In the genomic region with DNA sequence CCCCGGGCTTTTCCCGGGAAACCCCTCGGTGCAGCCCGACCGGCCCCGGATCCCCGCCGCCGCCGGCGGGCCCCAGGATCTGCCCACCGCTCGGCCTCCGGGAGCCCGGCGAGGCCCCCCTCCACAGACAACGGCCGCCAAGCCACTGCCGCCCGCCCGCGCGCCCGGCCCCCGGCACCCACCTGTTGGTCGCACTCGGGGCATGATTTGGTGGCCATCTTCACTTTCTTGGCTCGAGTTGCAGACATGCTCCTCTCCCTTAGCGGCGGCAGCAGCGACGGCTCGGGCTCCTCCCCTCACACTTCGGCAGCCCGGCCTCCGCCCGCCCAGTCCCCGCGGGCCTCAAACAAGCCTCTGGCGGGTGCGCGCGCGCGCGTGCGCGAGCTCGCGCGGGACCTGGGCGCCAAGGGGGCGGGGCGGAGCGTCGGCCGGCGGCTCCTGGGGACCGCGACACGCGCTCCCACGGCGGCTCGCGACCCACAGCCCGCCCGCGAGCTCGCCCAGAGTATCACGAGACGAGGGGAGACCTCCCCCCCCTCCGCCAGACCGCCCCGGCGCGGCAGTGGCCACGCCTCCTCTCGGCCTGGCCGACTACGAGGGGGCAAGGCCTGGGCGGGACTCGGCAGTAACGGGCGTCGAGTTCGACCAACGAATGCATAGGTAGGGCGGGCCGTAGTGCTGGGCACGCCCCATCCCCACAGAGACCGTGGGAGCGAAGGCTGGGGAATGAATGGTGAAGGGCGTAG, we compare ENCODE assay signal across 1 cellular context.
TF ChIP-seq lines count a peak whose summit lies in the region.

TSS of gene C16orf87 (minus strand) at position 279 of the 746 bp plus-strand sequence. CDS start at position 248, 31 bp downstream.

TF ChIP-seq in K562, 482 proteins besides CTCF, POLR2A, EP300 and RAD21 (continued from another document and continues in another):
- TF ChIP-seq, protein P1, sequence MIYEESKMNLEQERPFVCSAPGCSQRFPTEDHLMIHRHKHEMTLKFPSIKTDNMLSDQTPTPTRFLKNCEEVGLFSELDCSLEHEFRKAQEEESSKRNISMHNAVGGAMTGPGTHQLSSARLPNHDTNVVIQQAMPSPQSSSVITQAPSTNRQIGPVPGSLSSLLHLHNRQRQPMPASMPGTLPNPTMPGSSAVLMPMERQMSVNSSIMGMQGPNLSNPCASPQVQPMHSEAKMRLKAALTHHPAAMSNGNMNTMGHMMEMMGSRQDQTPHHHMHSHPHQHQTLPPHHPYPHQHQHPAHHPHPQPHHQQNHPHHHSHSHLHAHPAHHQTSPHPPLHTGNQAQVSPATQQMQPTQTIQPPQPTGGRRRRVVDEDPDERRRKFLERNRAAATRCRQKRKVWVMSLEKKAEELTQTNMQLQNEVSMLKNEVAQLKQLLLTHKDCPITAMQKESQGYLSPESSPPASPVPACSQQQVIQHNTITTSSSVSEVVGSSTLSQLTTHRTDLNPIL (CRISPR knock-in tag; IDR thresholded peaks at IDR 0.05) = no peak
- peak; percentile 63; the same call in 1 of the 2 replicates for TF ChIP-seq PHF8 (IDR thresholded peaks at IDR 0.05; ENCODE audit: borderline replicate concordance, low read length)
- TF ChIP-seq CREB1 (IDR thresholded peaks at IDR 0.05) = 0 out of 2 replicates have a peak, but pooled peaks have one; percentile 37
- TF ChIP-seq CREB1 (CRISPR knock-in tag; IDR thresholded peaks at IDR 0.05) = peak; percentile 44; the same call in 1 of the 2 replicates
- TF ChIP-seq, protein P2, sequence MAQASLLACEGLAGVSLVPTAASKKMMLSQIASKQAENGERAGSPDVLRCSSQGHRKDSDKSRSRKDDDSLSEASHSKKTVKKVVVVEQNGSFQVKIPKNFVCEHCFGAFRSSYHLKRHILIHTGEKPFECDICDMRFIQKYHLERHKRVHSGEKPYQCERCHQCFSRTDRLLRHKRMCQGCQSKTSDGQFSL (CRISPR knock-in tag; IDR thresholded peaks at IDR 0.05) = 0 out of 2 replicates have a peak, but pooled peaks have one; percentile 7
- TF ChIP-seq, protein P2 (tag; IDR thresholded peaks at IDR 0.05) = 0 out of 4 replicates have a peak, but pooled peaks of 1 of the 2 experiments have one; percentile 31
- TF ChIP-seq ZNF165 (CRISPR knock-in tag; IDR thresholded peaks at IDR 0.05; ENCODE audit: borderline replicate concordance) = no peak
- no peak for TF ChIP-seq ZNF699 (CRISPR knock-in tag; IDR thresholded peaks at IDR 0.05; ENCODE audit: insufficient replicate concordance)
- no peak for TF ChIP-seq STAT6 (CRISPR knock-in tag; IDR thresholded peaks at IDR 0.05)
- TF ChIP-seq NR2C2 (CRISPR knock-in tag; IDR thresholded peaks at IDR 0.05) = no peak
- no peak for TF ChIP-seq NR2C2 (tag; IDR thresholded peaks at IDR 0.05)
- TF ChIP-seq CBX1 (IDR thresholded peaks at IDR 0.05; ENCODE audit: low read depth) = no peak
- no peak for TF ChIP-seq ZNF124 (CRISPR knock-in tag; IDR thresholded peaks at IDR 0.05)
- no peak for TF ChIP-seq MBD2 (IDR thresholded peaks at IDR 0.05; ENCODE audit: borderline replicate concordance, low read depth)
- no peak for TF ChIP-seq ZNF561 (CRISPR knock-in tag; conservative IDR thresholded peaks at IDR 0.05)
- TF ChIP-seq ZFX (CRISPR knock-in tag; IDR thresholded peaks at IDR 0.05) = peak; percentile 64
- no peak for TF ChIP-seq CBFA2T2 (conservative IDR thresholded peaks at IDR 0.05)
- TF ChIP-seq ZFP91 (CRISPR knock-in tag; IDR thresholded peaks at IDR 0.05) = no peak
- no peak for TF ChIP-seq BCOR (IDR thresholded peaks at IDR 0.05)
- TF ChIP-seq BHLHE40 (IDR thresholded peaks at IDR 0.05; ENCODE audit: low read length) = peak; percentile 46; the same call in 1 of the 2 replicates
- no peak for TF ChIP-seq ZNF609 (CRISPR knock-in tag; IDR thresholded peaks at IDR 0.05; ENCODE audit: borderline replicate concordance)
- no peak for TF ChIP-seq RUNX1 (IDR thresholded peaks at IDR 0.05; ENCODE audit: low read depth)
- TF ChIP-seq TBP (optimal IDR thresholded peaks at IDR 0.05; ENCODE audit: low read depth, low read length) = peak; percentile 56
- no peak for TF ChIP-seq NBN (IDR thresholded peaks at IDR 0.05; ENCODE audit: low read depth)
- peak; percentile 23 to 83 (median 77) for TF ChIP-seq YY1 (IDR thresholded peaks at IDR 0.05; ENCODE audit: borderline replicate concordance in 1 of 3, control insufficient read depth in 1 of 3, extremely low read depth in 1 of 3, insufficient read depth in 3 of 3, insufficient read length in 1 of 3, insufficient replicate concordance in 2 of 3, low read depth in 1 of 3, low read length in 2 of 3)
- TF ChIP-seq MAX (CRISPR knock-in tag; IDR thresholded peaks at IDR 0.05) = peak; percentile 47; the same call in 1 of the 2 replicates
- peak; percentile 44; the same call in 1 of the 2 replicates for TF ChIP-seq POLR2AphosphoS5 (IDR thresholded peaks at IDR 0.05; ENCODE audit: control insufficient read depth, insufficient read depth, low read depth, low read length)
- TF ChIP-seq FUS (optimal IDR thresholded peaks at IDR 0.05; ENCODE audit: low read depth, low read length) = peak; percentile 27
- peak; percentile 95 for TF ChIP-seq RBBP5 (IDR thresholded peaks at IDR 0.05; ENCODE audit: borderline replicate concordance, insufficient read depth, low read length, poor library complexity, severe bottlenecking)
- no peak for TF ChIP-seq NR3C1 (CRISPR knock-in tag; IDR thresholded peaks at IDR 0.05)
- no peak for TF ChIP-seq TRIM25 (IDR thresholded peaks at IDR 0.05; ENCODE audit: borderline replicate concordance)
- TF ChIP-seq, protein P3, sequence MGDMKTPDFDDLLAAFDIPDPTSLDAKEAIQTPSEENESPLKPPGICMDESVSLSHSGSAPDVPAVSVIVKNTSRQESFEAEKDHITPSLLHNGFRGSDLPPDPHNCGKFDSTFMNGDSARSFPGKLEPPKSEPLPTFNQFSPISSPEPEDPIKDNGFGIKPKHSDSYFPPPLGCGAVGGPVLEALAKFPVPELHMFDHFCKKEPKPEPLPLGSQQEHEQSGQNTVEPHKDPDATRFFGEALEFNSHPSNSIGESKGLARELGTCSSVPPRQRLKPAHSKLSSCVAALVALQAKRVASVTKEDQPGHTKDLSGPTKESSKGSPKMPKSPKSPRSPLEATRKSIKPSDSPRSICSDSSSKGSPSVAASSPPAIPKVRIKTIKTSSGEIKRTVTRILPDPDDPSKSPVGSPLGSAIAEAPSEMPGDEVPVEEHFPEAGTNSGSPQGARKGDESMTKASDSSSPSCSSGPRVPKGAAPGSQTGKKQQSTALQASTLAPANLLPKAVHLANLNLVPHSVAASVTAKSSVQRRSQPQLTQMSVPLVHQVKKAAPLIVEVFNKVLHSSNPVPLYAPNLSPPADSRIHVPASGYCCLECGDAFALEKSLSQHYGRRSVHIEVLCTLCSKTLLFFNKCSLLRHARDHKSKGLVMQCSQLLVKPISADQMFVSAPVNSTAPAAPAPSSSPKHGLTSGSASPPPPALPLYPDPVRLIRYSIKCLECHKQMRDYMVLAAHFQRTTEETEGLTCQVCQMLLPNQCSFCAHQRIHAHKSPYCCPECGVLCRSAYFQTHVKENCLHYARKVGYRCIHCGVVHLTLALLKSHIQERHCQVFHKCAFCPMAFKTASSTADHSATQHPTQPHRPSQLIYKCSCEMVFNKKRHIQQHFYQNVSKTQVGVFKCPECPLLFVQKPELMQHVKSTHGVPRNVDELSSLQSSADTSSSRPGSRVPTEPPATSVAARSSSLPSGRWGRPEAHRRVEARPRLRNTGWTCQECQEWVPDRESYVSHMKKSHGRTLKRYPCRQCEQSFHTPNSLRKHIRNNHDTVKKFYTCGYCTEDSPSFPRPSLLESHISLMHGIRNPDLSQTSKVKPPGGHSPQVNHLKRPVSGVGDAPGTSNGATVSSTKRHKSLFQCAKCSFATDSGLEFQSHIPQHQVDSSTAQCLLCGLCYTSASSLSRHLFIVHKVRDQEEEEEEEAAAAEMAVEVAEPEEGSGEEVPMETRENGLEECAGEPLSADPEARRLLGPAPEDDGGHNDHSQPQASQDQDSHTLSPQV (IDR thresholded peaks at IDR 0.05) = peak; percentile 56; the same call in 1 of the 2 replicates
- no peak for TF ChIP-seq KLF16 (IDR thresholded peaks at IDR 0.05)
- TF ChIP-seq ZNF23 (CRISPR knock-in tag; IDR thresholded peaks at IDR 0.05) = no peak
- TF ChIP-seq TAF1 (IDR thresholded peaks at IDR 0.05; ENCODE audit: control insufficient read depth, extremely low read depth, insufficient read depth, low read length, severe bottlenecking) = peak; percentile 81
- no peak for TF ChIP-seq ELF2 (CRISPR knock-in tag; IDR thresholded peaks at IDR 0.05)
- TF ChIP-seq ZNF584 (CRISPR knock-in tag; IDR thresholded peaks at IDR 0.05; ENCODE audit: low read depth) = 0 out of 2 replicates have a peak, but pooled peaks have one; percentile 39
- TF ChIP-seq ATF7 (IDR thresholded peaks at IDR 0.05) = peak; percentile 57; the same call in 1 of the 2 replicates
